18 cellular contexts compared by ENCODE assay signal in the genomic region with DNA sequence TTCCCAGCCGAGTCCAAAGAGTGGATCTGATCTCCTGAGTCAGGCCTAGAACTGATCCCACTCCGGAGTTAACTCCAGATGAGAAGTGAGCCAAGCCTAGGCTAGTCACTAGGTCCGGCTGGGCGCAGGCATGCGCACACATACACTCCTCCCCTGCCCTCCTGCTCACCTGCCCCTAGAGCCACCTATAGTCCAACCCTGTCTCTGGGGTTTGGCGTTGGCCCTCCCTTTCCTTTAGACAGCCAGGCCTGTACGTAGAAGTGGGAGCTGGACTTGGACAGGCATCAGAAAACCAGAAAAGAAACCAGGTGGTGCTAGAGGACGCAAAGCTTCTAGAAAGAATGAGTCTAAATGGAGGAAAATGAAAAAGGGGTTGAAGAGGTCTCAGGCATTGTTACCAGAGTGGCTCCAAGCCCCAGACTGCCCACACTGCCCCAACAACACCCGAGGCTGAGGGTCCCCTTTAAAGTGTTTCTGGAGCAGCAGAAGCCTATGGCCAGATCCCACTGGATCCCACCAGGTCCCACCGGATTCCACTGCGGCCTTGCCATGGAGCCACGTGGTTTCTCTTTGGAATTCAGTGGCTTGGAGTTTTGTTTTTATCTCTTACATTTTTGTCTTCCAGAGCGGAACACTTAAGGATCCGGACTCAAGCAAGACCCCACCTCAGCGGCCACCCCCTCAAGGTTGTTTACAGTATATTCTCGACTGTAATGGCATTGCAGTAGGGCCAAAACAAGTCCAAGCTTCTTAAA.
DNase-seq lines count a peak whose midpoint lies in the region; ATAC-seq, FAIRE-seq and TF ChIP-seq lines count a peak whose summit lies in the region.
"Had no signal": no experiment of that assay in that cellular context is flagged by ENCODE, and none has a peak within 500 bp of the region (broad histone marks: within the 10 kb centered on the region; RNA-seq: fewer than 3 reads in every experiment).

No MANE protein-coding gene starts in this region.

- H2AFZ ChIP-seq in DND-41 (ENCODE audit: low read depth, low read length), result no peak overlapping the region
- H2AFZ ChIP-seq: PC-9 had no signal

- H3K4me2 ChIP-seq in DND-41 (ENCODE audit: insufficient read depth, low read length), result no peak overlapping the region
- H3K4me2 ChIP-seq: PC-9, SK-N-SH had no signal

- H3K27ac Mint-ChIP-seq in nephron progenitor cell, result peak overlapping the region; percentile 76
- H3K27ac Mint-ChIP-seq in stimulated activated naive B cell treated with anti-CD40 and anti-IgM and Interleukin-4, amounts not matched to agents 10 μg/mL and 1 μg/mL and 100 μg/mL, for 72 hours, result peak overlapping the region; percentile 54

- H3K27me3 ChIP-seq in DND-41 (ENCODE audit: insufficient read depth, low read length, poor library complexity), result no peaks in the 10 kb centered on the region
- no peaks in the 10 kb centered on the region for H3K27me3 ChIP-seq in WERI-Rb-1 (ENCODE audit: insufficient read depth, low read depth, severe bottlenecking)

- H3K9ac ChIP-seq in DND-41 (ENCODE audit: low read depth, low read length), result no peak overlapping the region
- H3K9ac ChIP-seq: SK-N-SH had no signal

- no peaks in the 10 kb centered on the region for H3K36me3 Mint-ChIP-seq in nephron progenitor cell (ENCODE audit: low read depth)
- no peaks in the 10 kb centered on the region for H3K36me3 Mint-ChIP-seq in stimulated activated naive B cell treated with anti-CD40 and anti-IgM and Interleukin-4, amounts not matched to agents 10 μg/mL and 1 μg/mL and 100 μg/mL, for 72 hours

- no peaks in the 10 kb centered on the region for H3K79me2 ChIP-seq in DND-41 (ENCODE audit: insufficient read depth, low read length)

- H3K36me3 ChIP-seq in DND-41 (ENCODE audit: insufficient read depth, low read length) (no peaks in the 10 kb centered on the region), WERI-Rb-1 (no peaks in the 10 kb centered on the region)

- no peak for FAIRE-seq in RCC 7860 (lab: Jason Lieb, UNC)

- H3K4me3 Mint-ChIP-seq in nephron progenitor cell, result no peak overlapping the region
- no peak overlapping the region for H3K4me3 Mint-ChIP-seq in stimulated activated naive B cell treated with anti-CD40 and anti-IgM and Interleukin-4, amounts not matched to agents 10 μg/mL and 1 μg/mL and 100 μg/mL, for 72 hours

- TF ChIP-seq CTCF in DND-41 (IDR thresholded peaks at IDR 0.05; ENCODE audit: borderline replicate concordance, extremely low read depth, low read length, poor library complexity, severe bottlenecking) (no peak), WERI-Rb-1 (IDR thresholded peaks at IDR 0.05; ENCODE audit: low read depth, low read length) (no peak), nephron progenitor cell (IDR thresholded peaks at IDR 0.05) (no peak)

- H3K9me3 ChIP-seq in DND-41 (ENCODE audit: insufficient read depth, low read length, severe bottlenecking), result no peaks in the 10 kb centered on the region
- no peaks in the 10 kb centered on the region for H3K9me3 ChIP-seq in WERI-Rb-1 (ENCODE audit: severe bottlenecking)
- H3K9me3 ChIP-seq: SK-N-SH had no signal

- H3K4me1 Mint-ChIP-seq in nephron progenitor cell, result peaks cover 44% of the 10 kb centered on the region
- H3K4me1 Mint-ChIP-seq in stimulated activated naive B cell treated with anti-CD40 and anti-IgM and Interleukin-4, amounts not matched to agents 10 μg/mL and 1 μg/mL and 100 μg/mL, for 72 hours, result peaks cover 40 to 70% of the 10 kb centered on the region in 2 donors

- no peaks in the 10 kb centered on the region for H4K20me1 ChIP-seq in DND-41 (ENCODE audit: insufficient read depth, low read length)

- peaks cover 5% of the 10 kb centered on the region for H3K27me3 Mint-ChIP-seq in nephron progenitor cell (ENCODE audit: low read depth, poor library complexity)
- peaks cover 0 to 7% of the 10 kb centered on the region in 2 donors for H3K27me3 Mint-ChIP-seq in stimulated activated naive B cell treated with anti-CD40 and anti-IgM and Interleukin-4, amounts not matched to agents 10 μg/mL and 1 μg/mL and 100 μg/mL, for 72 hours

- H3K27ac ChIP-seq in DND-41 (ENCODE audit: low read length), result peak overlapping the region; percentile 50
- no peak overlapping the region for H3K27ac ChIP-seq in WERI-Rb-1
- H3K27ac ChIP-seq: PC-9 had no signal

- DNase-seq in DND-41 (no peak), WERI-Rb-1 (peak; percentile 19), nephron progenitor cell (no peak), DMS153 treated with DMSO at 0.1 percent for 48 hours (lab: John Stamatoyannopoulos, UW; ENCODE audit: unreplicated experiment) (no peak), SIG-M5 treated with dmso at 0.1 percent for 504 hours (lab: John Stamatoyannopoulos, UW; ENCODE audit: unreplicated experiment) (no peak), RCC 7860 (ENCODE audit: low spot score) (no peak)
- no peak for DNase-seq in stimulated activated naive B cell treated with anti-CD40 and anti-IgM and Interleukin-4, amounts not matched to agents 10 μg/mL and 1 μg/mL and 100 μg/mL, for 72 hours
- DNase-seq: COR-L47, DMS153, HCEC 1CT, KG1, NCI-H1417 treated with DMSO at 0.1 percent for 48 hours, NCI-H1930, NCI-H2171, NCI-H446, NCI-H748 treated with DMSO at 0.1 percent for 48 hours, PC-9, SK-N-SH had no signal

- H3K9me3 Mint-ChIP-seq in nephron progenitor cell, result no peaks in the 10 kb centered on the region
- no peaks in the 10 kb centered on the region for H3K9me3 Mint-ChIP-seq in stimulated activated naive B cell treated with anti-CD40 and anti-IgM and Interleukin-4, amounts not matched to agents 10 μg/mL and 1 μg/mL and 100 μg/mL, for 72 hours

- no peak for ATAC-seq in DND-41 (ENCODE audit: insufficient read depth, low read depth)
- ATAC-seq in stimulated activated naive B cell treated with anti-CD40 and anti-IgM and Interleukin-4, amounts not matched to agents 10 μg/mL and 1 μg/mL and 100 μg/mL, for 72 hours (replicated peaks), result no peak

- H3K4me1 ChIP-seq in DND-41 (ENCODE audit: insufficient read depth, low read length), result peaks cover 77% of the 10 kb centered on the region

- no peak overlapping the region for H3K4me3 ChIP-seq in DND-41 (ENCODE audit: low read depth in 1 of 2, low read length in 2 of 2)
- no peak overlapping the region for H3K4me3 ChIP-seq in WERI-Rb-1 (ENCODE audit: low read depth, low read length)
- H3K4me3 ChIP-seq: PC-9 had no signal
